9 cellular contexts compared by ENCODE assay signal in genomic region chr10:3787001-3787400, GRCh38. TPM values are rescaled to one million over a fixed set of nuclear protein-coding genes. Genes with fewer than 3 reads are reported as not detected.
A peak's percentile ranks its signal among the peaks of the same experiment; 100 is the strongest.
DNase-seq lines count a peak whose midpoint lies in the region; ATAC-seq and TF ChIP-seq lines count a peak whose summit lies in the region.
"Had no signal": no experiment of that assay in that cellular context is flagged by ENCODE, and none has a peak within 500 bp of the region (broad histone marks: within the 10 kb centered on the region; RNA-seq: fewer than 3 reads in every experiment).

No MANE protein-coding gene starts in this region.

- H3K4me1 Mint-ChIP-seq in H9: peaks cover 35 to 40% of the 10 kb centered on the region in 2 experiments
- peaks cover 18% of the 10 kb centered on the region for H3K4me1 Mint-ChIP-seq in activated B cell treated with CpG ODN at 0.5 μM for 24 hours
- H3K4me1 Mint-ChIP-seq in glutamatergic neuron (ENCODE audit: low read depth, unreplicated experiment): peaks cover 11% of the 10 kb centered on the region

- H3T11ph ChIP-seq in H9 (ENCODE audit: low read length): no peak overlapping the region

- no CpG with 5 or more reads among the region's 3 CpGs for WGBS in H9 (ENCODE audit: extremely low coverage, insufficient read length, low lambda C conversion rate)

- peaks cover under 1% of the 10 kb centered on the region for H4K20me1 ChIP-seq in H9 (ENCODE audit: control insufficient read depth, insufficient read depth, insufficient read length)

- H3K4me3 Mint-ChIP-seq in H9 (peak overlapping the region; percentile 88 to 95; a peak in 3 of 5 replicates), activated B cell treated with CpG ODN at 0.5 μM for 24 hours (no peak overlapping the region), glutamatergic neuron (ENCODE audit: unreplicated experiment) (peak overlapping the region; percentile 76)

- H3K4me1 ChIP-seq in H9 (ENCODE audit: insufficient read depth, low read length): peaks cover 8% of the 10 kb centered on the region; the same call in 1 of the 2 replicates

- DNase-seq in H9 (no peak), activated B cell treated with CpG ODN at 0.5 μM for 24 hours (no peak), glutamatergic neuron (no peak), dorsolateral prefrontal cortex (no peak), hepatic stellate cell (ENCODE audit: low spot score) (no peak), NCI-H2196 treated with DMSO at 0.1 percent for 48 hours (lab: John Stamatoyannopoulos, UW; ENCODE audit: unreplicated experiment) (no peak)
- DNase-seq: OCI-M1 had no signal

- H4K8ac ChIP-seq in H9 (replicated peaks; ENCODE audit: insufficient read length, low read depth, low read length): no peak overlapping the region

- H3K4me3 ChIP-seq in skin epidermis (no peak overlapping the region), dorsolateral prefrontal cortex (peak overlapping the region in 2 of 59 donors; percentile 98 to 100)

- TF ChIP-seq CTCF in H9 (conservative IDR thresholded peaks at IDR 0.05) (no peak), activated B cell treated with CpG ODN at 0.5 μM for 24 hours (IDR thresholded peaks at IDR 0.05) (no peak), glutamatergic neuron (IDR thresholded peaks at IDR 0.05; ENCODE audit: partially characterized antibody, unreplicated experiment) (no peak), dorsolateral prefrontal cortex (IDR thresholded peaks at IDR 0.05 in 54 of 56, conservative IDR thresholded peaks at IDR 0.05 in 2 of 56; ENCODE audit: low read depth in 1 of 56, partially characterized antibody in 56 of 56) (no peak)

- H2AFZ ChIP-seq in H9 (ENCODE audit: low read length): no peak overlapping the region

- H3K79me1 ChIP-seq in H9 (ENCODE audit: insufficient read depth, low read depth, low read length, poor library complexity, severe bottlenecking): peaks cover 2% of the 10 kb centered on the region

- H3K4ac ChIP-seq in H9 (ENCODE audit: low read depth, low read length): no peak overlapping the region

- no peak for ATAC-seq in activated B cell treated with CpG ODN at 0.5 μM for 24 hours (ENCODE audit: low read depth)
- no peak for ATAC-seq in HG03280 (IDR thresholded peaks at IDR 0.05; ENCODE audit: unreplicated experiment)

- intact Hi-C loops in activated B cell treated with CpG ODN at 0.5 μM for 24 hours (cut with micrococcal nuclease) (loop anchor here (10.0 kb wide), 1 partner anchor 228 kb away; no protein-coding TSS in a partner anchor), dorsolateral prefrontal cortex (cut with DNase I) (loop anchor here (10.0 kb wide), 2 partner anchors 592 to 868 kb away; no protein-coding TSS in a partner anchor)

- H3K4me2 ChIP-seq in H9 (ENCODE audit: insufficient read depth, insufficient read length, low read length): peak overlapping the region; percentile 72

- no peak overlapping the region for H3K14ac ChIP-seq in H9 (ENCODE audit: insufficient read depth, low read length)

- H3K23ac ChIP-seq in H9 (ENCODE audit: insufficient read length, low read depth, low read length): no peak overlapping the region

- no peak overlapping the region for H2BK20ac ChIP-seq in H9 (ENCODE audit: low read depth, low read length, poor library complexity, severe bottlenecking)

- H4K91ac ChIP-seq in H9 (ENCODE audit: insufficient read length, low read depth, low read length): no peak overlapping the region

- no peak overlapping the region for H2BK15ac ChIP-seq in H9 (ENCODE audit: low read depth, low read length)

- no peak overlapping the region for H3K18ac ChIP-seq in H9 (ENCODE audit: insufficient read length, low read depth, low read length)

- H3K9me3 Mint-ChIP-seq in H9 (peaks cover 5 to 8% of the 10 kb centered on the region in 2 experiments; a peak in 4 of 5 replicates), activated B cell treated with CpG ODN at 0.5 μM for 24 hours (peaks cover 3% of the 10 kb centered on the region), glutamatergic neuron (ENCODE audit: unreplicated experiment) (peaks cover 35% of the 10 kb centered on the region)

- no peak overlapping the region for H2BK5ac ChIP-seq in H9 (ENCODE audit: insufficient read length, low read length)

- H2AK5ac ChIP-seq in H9 (ENCODE audit: insufficient read length, low read length): no peak overlapping the region

- H3K27me3 Mint-ChIP-seq in H9 (ENCODE audit: low read depth) (peaks cover 4% of the 10 kb centered on the region), activated B cell treated with CpG ODN at 0.5 μM for 24 hours (no peaks in the 10 kb centered on the region), glutamatergic neuron (ENCODE audit: unreplicated experiment) (peaks cover 29% of the 10 kb centered on the region)

- H3K9me3 ChIP-seq in H9 (ENCODE audit: control insufficient read depth, low read depth, low read length): no peaks in the 10 kb centered on the region

- POLR2A ChIA-PET in activated B cell treated with CpG ODN at 0.5 μM for 24 hours (lab: Charles Lee): no interaction called here

- peak overlapping the region in 2 of 3 experiments; percentile 98 to 99; a peak in 3 of 7 replicates for H3K27ac Mint-ChIP-seq in H9
- H3K27ac Mint-ChIP-seq in activated B cell treated with CpG ODN at 0.5 μM for 24 hours: peak overlapping the region; percentile 98
- H3K27ac Mint-ChIP-seq in glutamatergic neuron (ENCODE audit: unreplicated experiment): peak overlapping the region; percentile 94

- peaks cover 22% of the 10 kb centered on the region; the same call in 1 of the 2 replicates for H3K79me2 ChIP-seq in H9 (ENCODE audit: insufficient read depth, low read length)

- peaks cover 1 to 23% (median 20%) of the 10 kb centered on the region in 3 experiments for H3K36me3 Mint-ChIP-seq in H9 (ENCODE audit: insufficient read depth in 1 of 3, low read depth in 3 of 3)
- peaks cover 26% of the 10 kb centered on the region for H3K36me3 Mint-ChIP-seq in activated B cell treated with CpG ODN at 0.5 μM for 24 hours (ENCODE audit: low read depth)
- peaks cover 13% of the 10 kb centered on the region for H3K36me3 Mint-ChIP-seq in glutamatergic neuron (ENCODE audit: unreplicated experiment)

- no peak overlapping the region for H3K56ac ChIP-seq in H9 (ENCODE audit: insufficient read length, low read depth, low read length)

- no peak overlapping the region for H4K5ac ChIP-seq in H9 (ENCODE audit: insufficient read length, low read depth, low read length)

- H3K27ac ChIP-seq in H9 (ENCODE audit: insufficient read length, low read depth, low read length) (no peak overlapping the region), skin epidermis (peak overlapping the region in 11 of 21 experiments; percentile 99 to 100 (median 100)), dorsolateral prefrontal cortex (peak overlapping the region in 26 of 59 donors; percentile 16 to 100 (median 100))

- H2BK12ac ChIP-seq in H9 (ENCODE audit: insufficient read length, low read depth, low read length): no peak overlapping the region

- H3K23me2 ChIP-seq in H9 (ENCODE audit: insufficient read length, low read depth, low read length, poor library complexity, severe bottlenecking): peaks cover 22% of the 10 kb centered on the region

- H3K27me3 ChIP-seq in H9 (ENCODE audit: insufficient read depth, low read length): no peaks in the 10 kb centered on the region
- no peaks in the 10 kb centered on the region for H3K27me3 ChIP-seq in dorsolateral prefrontal cortex

- CTCF ChIA-PET in activated B cell treated with CpG ODN at 0.5 μM for 24 hours (lab: Charles Lee): no interaction called here

- no peak overlapping the region for H2BK120ac ChIP-seq in H9 (ENCODE audit: low read depth, low read length, poor library complexity, severe bottlenecking)

- no peak overlapping the region for H3K9ac ChIP-seq in H9 (ENCODE audit: extremely low read depth, insufficient read length, low read length)

RNA-seq across cellular contexts. Expression of gene KLF6, which starts 2.0 kb away (rescaled TPM):
- 19.3 and 20.9 TPM in 2 replicates for total RNA-seq in H9 (2021)
- total RNA-seq in activated B cell treated with CpG ODN at 0.5 μM for 24 hours: 134 and 151 TPM in 2 replicates
- total RNA-seq in glutamatergic neuron (ENCODE audit: unreplicated experiment): 88.6 TPM
- 100 to 1,000 TPM in 1 of 120 experiments, 10 to 100 TPM in 119; 22.3 to 102 (median 41.8) TPM for total RNA-seq in dorsolateral prefrontal cortex
